In the genomic region with DNA sequence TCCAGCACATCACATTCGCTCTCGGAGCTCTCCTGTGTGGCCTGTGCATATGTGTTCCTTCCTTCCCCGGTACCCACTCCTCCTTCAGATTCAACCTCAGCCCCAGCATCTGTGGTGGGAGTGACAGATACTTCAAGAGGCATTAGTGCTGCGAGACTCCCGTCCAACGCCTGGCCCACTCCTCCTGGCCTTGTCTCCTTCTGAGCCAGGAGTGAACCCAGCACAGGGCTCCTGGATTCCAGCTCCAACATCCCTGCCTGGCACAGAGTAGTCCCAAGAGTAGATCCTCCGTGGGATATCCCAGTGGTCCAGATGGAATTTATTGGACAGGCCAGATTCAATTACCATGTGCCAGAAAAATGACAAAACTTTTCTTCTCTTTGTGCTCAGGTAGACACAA, we compare ENCODE assay signal across 8 cellular contexts. TPM values are rescaled to one million over a fixed set of nuclear protein-coding genes. Genes with fewer than 3 reads are reported as not detected.
DNase-seq lines count a peak whose midpoint lies in the region; ATAC-seq and TF ChIP-seq lines count a peak whose summit lies in the region.

No MANE protein-coding gene starts in this region.

- TF ChIP-seq CTCF in brain (conservative IDR thresholded peaks at IDR 0.05) (no peak), vagina (IDR thresholded peaks at IDR 0.05) (no peak)

- H3K9ac ChIP-seq in mucosa of rectum (ENCODE audit: low read depth in 1 of 2, low read length in 2 of 2), result no peak overlapping the region

- no peak for TF ChIP-seq POLR2A in vagina (IDR thresholded peaks at IDR 0.05)

- H3K27ac Mint-ChIP-seq in brain, result peak overlapping the region; percentile 6 to 94 (median 93)

- no peak overlapping the region for H3K4me3 ChIP-seq in right cardiac atrium (ENCODE audit: low read length)
- H3K4me3 ChIP-seq in mucosa of rectum (ENCODE audit: low read length in 2 of 2), result no peak overlapping the region
- H3K4me3 ChIP-seq in vagina, result no peak overlapping the region

- H3K4me1 Mint-ChIP-seq in brain, result peaks cover 89% of the 10 kb centered on the region

- peak overlapping the region; percentile 29 for H3K27ac ChIP-seq in right cardiac atrium (ENCODE audit: low read length)
- H3K27ac ChIP-seq in mucosa of rectum (ENCODE audit: low read depth in 2 of 2, low read length in 2 of 2), result peak overlapping the region; percentile 27 to 33
- H3K27ac ChIP-seq in vagina, result peak overlapping the region; percentile 84

- H3K36me3 Mint-ChIP-seq in brain, result peaks cover 21% of the 10 kb centered on the region

- H3K36me3 ChIP-seq in mucosa of rectum (ENCODE audit: control insufficient read depth in 2 of 2, insufficient read depth in 2 of 2, low read length in 2 of 2) (no peaks in the 10 kb centered on the region), vagina (no peaks in the 10 kb centered on the region)

- 50% methylated on average over 7 of the region's 7 CpGs for WGBS in right cardiac atrium

- DNase-seq in right cardiac atrium, result peak in 2 of 3 donors; percentile 26 to 46
- no peak for DNase-seq in left ventricle myocardium superior
- DNase-seq in vagina (ENCODE audit: extremely low spot score in 2 of 2), result no peak
- no peak for DNase-seq in DMS 273 (lab: John Stamatoyannopoulos, UW; ENCODE audit: unreplicated experiment)

- peaks cover 7% of the 10 kb centered on the region for H3K27me3 Mint-ChIP-seq in brain

- peaks cover 10% of the 10 kb centered on the region for H3K4me1 ChIP-seq in right cardiac atrium (ENCODE audit: control insufficient read depth, insufficient read depth, low read length)
- peaks cover 0 to 6% of the 10 kb centered on the region in 2 donors for H3K4me1 ChIP-seq in mucosa of rectum (ENCODE audit: control insufficient read depth in 2 of 2, insufficient read depth in 2 of 2, low read length in 2 of 2)
- H3K4me1 ChIP-seq in vagina, result peaks cover 38% of the 10 kb centered on the region

- ATAC-seq in right cardiac atrium (no peak), left ventricle myocardium superior (no peak), GM18868 (IDR thresholded peaks at IDR 0.05; ENCODE audit: unreplicated experiment) (no peak), esophagus mucosa (no peak)

- intact Hi-C loops in right cardiac atrium (cut with DNase I) (no loop called here), left ventricle myocardium superior (cut with micrococcal nuclease) (no loop called here), vagina (cut with DNase I) (no loop called here)

- H3K9me3 Mint-ChIP-seq in brain, result peaks cover 0 to 10% (median 4%) of the 10 kb centered on the region in 5 experiments

- H3K9me3 ChIP-seq in right cardiac atrium (ENCODE audit: control insufficient read depth, low read length) (no peaks in the 10 kb centered on the region), mucosa of rectum (ENCODE audit: control insufficient read depth in 2 of 2, low read length in 2 of 2) (no peaks in the 10 kb centered on the region), vagina (no peaks in the 10 kb centered on the region)

- no peaks in the 10 kb centered on the region for H3K27me3 ChIP-seq in right cardiac atrium (ENCODE audit: control insufficient read depth, insufficient read depth)
- no peaks in the 10 kb centered on the region for H3K27me3 ChIP-seq in mucosa of rectum (ENCODE audit: control insufficient read depth in 2 of 2, insufficient read depth in 2 of 2, low read length in 2 of 2)
- H3K27me3 ChIP-seq in vagina, result no peaks in the 10 kb centered on the region

- peak overlapping the region; percentile 25 to 66 (median 61) for H3K4me3 Mint-ChIP-seq in brain

RNA-seq across cellular contexts. Expression of gene SACS, which starts 55.9 kb away (rescaled TPM):
- total RNA-seq in right cardiac atrium (10 to 100 TPM; 13.5 to 23.5 (median 16.2) TPM), left ventricle myocardium superior (7.7 TPM), vagina (24.8 TPM), esophagus mucosa (6.7 TPM)
- polyA plus RNA-seq in right cardiac atrium (4.8 TPM), brain (ENCODE audit: insufficient read depth, low read depth, low replicate concordance) (1.8 TPM)

Comparison
In these comparisons a context has a peak if more than half of its experiments do, and no peak if none do; other contexts are left out.
1. DNase-seq: peak in right cardiac atrium (2 of 3); none in left ventricle myocardium superior (single experiment), vagina (0 of 2) and DMS 273 (single experiment).
2. H3K27ac ChIP-seq: peak in every context shown above with its lines; median percentile 84 in vagina; 30 in mucosa of rectum; 29 in right cardiac atrium.